Comparison of ENCODE assay signal across 22 cellular contexts in the genomic region with DNA sequence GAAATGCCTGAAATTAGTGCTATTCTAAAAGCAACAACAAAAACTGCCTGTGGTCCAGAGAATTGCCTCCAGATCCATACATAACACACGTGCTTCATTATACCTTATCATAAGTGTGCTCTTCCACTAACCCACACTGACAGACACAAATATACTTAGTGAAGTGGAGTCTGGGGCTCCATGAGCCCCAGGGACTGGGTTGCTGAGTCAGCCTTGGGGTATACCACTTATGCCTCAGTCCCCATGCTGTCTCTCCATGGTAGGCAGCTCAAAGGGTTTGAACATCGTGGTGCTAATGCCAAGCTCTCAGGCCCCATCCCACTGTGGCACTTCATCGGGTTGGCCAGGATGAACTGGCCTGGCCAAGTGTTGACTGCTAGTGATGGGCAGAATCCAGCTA. TPM values are rescaled to one million over a fixed set of nuclear protein-coding genes. Genes with fewer than 3 reads are reported as not detected.
DNase-seq lines count a peak whose midpoint lies in the region; TF ChIP-seq lines count a peak whose summit lies in the region.
"Had no signal": no experiment of that assay in that cellular context is flagged by ENCODE, and none has a peak within 500 bp of the region (broad histone marks: within the 10 kb centered on the region; RNA-seq: fewer than 3 reads in every experiment).

No MANE protein-coding gene starts in this region.

- H3K27ac Mint-ChIP-seq in endothelial cell (ENCODE audit: unreplicated experiment) (peak overlapping the region; percentile 46), neural crest cell (ENCODE audit: unreplicated experiment) (peak overlapping the region; percentile 57), glutamatergic neuron (ENCODE audit: unreplicated experiment) (no peak overlapping the region)
- H3K27ac Mint-ChIP-seq: B cell had no signal

- peak overlapping the region in 9 of 11 experiments; percentile 19 to 88 (median 77); a peak in 14 of 22 replicates for H3K27ac ChIP-seq in BLaER1 treated with 17β-estradiol and CSF1 and Interleukin-3, amounts not matched to agents 10 nM and 100 nM
- peak overlapping the region; percentile 89 for H3K27ac ChIP-seq in HL-60 (replicated peaks)
- no peak overlapping the region for H3K27ac ChIP-seq in uterus
- H3K27ac ChIP-seq: RWPE1 had no signal

- peaks cover 72% of the 10 kb centered on the region for H3K4me1 Mint-ChIP-seq in endothelial cell (ENCODE audit: unreplicated experiment)
- peaks cover 39% of the 10 kb centered on the region for H3K4me1 Mint-ChIP-seq in neural crest cell
- H3K4me1 Mint-ChIP-seq in glutamatergic neuron (ENCODE audit: low read depth, unreplicated experiment), result peaks cover 18% of the 10 kb centered on the region

- in situ Hi-C loops in KBM-7 (cut with MboI; ENCODE audit: low pct_unique_long_range_greater_than_20kb, low sequenced_read_pairs), result no loop called here

- TF ChIP-seq CTCF in HL-60 (IDR thresholded peaks at IDR 0.05; ENCODE audit: insufficient read depth, low read length), result no peak
- no peak for TF ChIP-seq CTCF in endothelial cell (IDR thresholded peaks at IDR 0.05; ENCODE audit: unreplicated experiment)
- no peak for TF ChIP-seq CTCF in neural crest cell (conservative IDR thresholded peaks at IDR 0.05)
- TF ChIP-seq CTCF in uterus (IDR thresholded peaks at IDR 0.05), result no peak
- no peak for TF ChIP-seq CTCF in glutamatergic neuron (IDR thresholded peaks at IDR 0.05; ENCODE audit: partially characterized antibody, unreplicated experiment)

- H4K20me1 ChIP-seq in BLaER1 treated with 17β-estradiol and CSF1 and Interleukin-3, amounts not matched to agents 10 nM and 100 nM, result peaks cover 0 to 72% (median 8%) of the 10 kb centered on the region in 11 experiments; a peak in 14 of 22 replicates

- peaks cover 0 to 9% (median 0%) of the 10 kb centered on the region in 11 experiments; a peak in 3 of 22 replicates for H3K9me3 ChIP-seq in BLaER1 treated with 17β-estradiol and CSF1 and Interleukin-3, amounts not matched to agents 10 nM and 100 nM (replicated peaks in 1 of 11)
- no peaks in the 10 kb centered on the region for H3K9me3 ChIP-seq in uterus
- H3K9me3 ChIP-seq: MG63 had no signal

- intact Hi-C loops in uterus (cut with DNase I; ENCODE audit: low total_unique reads), result no loop called here

- peaks cover 2% of the 10 kb centered on the region for H3K27me3 Mint-ChIP-seq in endothelial cell (ENCODE audit: unreplicated experiment)
- H3K27me3 Mint-ChIP-seq in neural crest cell (ENCODE audit: low read depth), result no peaks in the 10 kb centered on the region
- H3K27me3 Mint-ChIP-seq in glutamatergic neuron (ENCODE audit: unreplicated experiment), result no peaks in the 10 kb centered on the region
- H3K27me3 Mint-ChIP-seq: B cell had no signal

- H3K36me3 ChIP-seq in BLaER1 treated with 17β-estradiol and CSF1 and Interleukin-3, amounts not matched to agents 10 nM and 100 nM, result peaks cover 0 to 30% (median 10%) of the 10 kb centered on the region in 11 experiments; a peak in 12 of 22 replicates
- H3K36me3 ChIP-seq in H7 (replicated peaks; ENCODE audit: control insufficient read depth, insufficient read depth, low read length) (no peaks in the 10 kb centered on the region), uterus (no peaks in the 10 kb centered on the region)
- H3K36me3 ChIP-seq: MG63 had no signal

- H3K36me3 Mint-ChIP-seq in endothelial cell (ENCODE audit: low read depth, unreplicated experiment) (peaks cover 6% of the 10 kb centered on the region), neural crest cell (ENCODE audit: low read depth) (no peaks in the 10 kb centered on the region), glutamatergic neuron (ENCODE audit: unreplicated experiment) (no peaks in the 10 kb centered on the region)

- no peaks in the 10 kb centered on the region for H3K27me3 ChIP-seq in BLaER1 treated with 17β-estradiol and CSF1 and Interleukin-3, amounts not matched to agents 10 nM and 100 nM
- H3K27me3 ChIP-seq in HL-60 (ENCODE audit: insufficient read depth, poor library complexity, severe bottlenecking) (no peaks in the 10 kb centered on the region), H7 (ENCODE audit: control insufficient read depth, insufficient read depth, low read length) (no peaks in the 10 kb centered on the region), uterus (no peaks in the 10 kb centered on the region)
- H3K27me3 ChIP-seq: MG63 had no signal

- H3K4me2 ChIP-seq in BLaER1 treated with 17β-estradiol and CSF1 and Interleukin-3, amounts not matched to agents 10 nM and 100 nM, result peak overlapping the region in 7 of 11 experiments; percentile 13 to 76 (median 38); a peak in 9 of 22 replicates

- H3K4me3 Mint-ChIP-seq in endothelial cell (ENCODE audit: unreplicated experiment) (no peak overlapping the region), neural crest cell (no peak overlapping the region), glutamatergic neuron (ENCODE audit: unreplicated experiment) (no peak overlapping the region)
- H3K4me3 Mint-ChIP-seq: B cell; CD14-positive monocyte; CD8-positive, alpha-beta memory T cell had no signal

- H3K4me1 ChIP-seq in BLaER1 treated with 17β-estradiol and CSF1 and Interleukin-3, amounts not matched to agents 10 nM and 100 nM, result peaks cover 63 to 95% (median 89%) of the 10 kb centered on the region in 10 experiments
- H3K4me1 ChIP-seq in uterus, result no peaks in the 10 kb centered on the region

- TF ChIP-seq POLR2A in uterus (IDR thresholded peaks at IDR 0.05), result no peak

- peak overlapping the region in 1 of 11 experiments; percentile 9; a peak in 1 of 22 replicates for H3K9ac ChIP-seq in BLaER1 treated with 17β-estradiol and CSF1 and Interleukin-3, amounts not matched to agents 10 nM and 100 nM

- DNase-seq in HL-60 (ENCODE audit: low read depth in 1 of 2, low spot score in 1 of 2) (no peak), endothelial cell (ENCODE audit: low spot score) (no peak), neural crest cell (ENCODE audit: low read depth, low spot score) (no peak), H7 (no peak), uterus (no peak), KBM-7 (no peak), glutamatergic neuron (no peak)
- DNase-seq: CD8-positive, alpha-beta memory T cell; DMS 273 treated with DMSO at 0.1 percent for 48 hours; DMS79 treated with DMSO at 0.1 percent for 48 hours; GF-D8; KG1; MG63; NCI-H1694; NCI-H2081; NCI-H2227 treated with DMSO at 0.1 percent for 48 hours; NCI-H69; SHP77 treated with DMSO at 0.1 percent for 48 hours had no signal

- no peaks in the 10 kb centered on the region for H3K9me3 Mint-ChIP-seq in endothelial cell (ENCODE audit: unreplicated experiment)
- H3K9me3 Mint-ChIP-seq in neural crest cell, result no peaks in the 10 kb centered on the region
- H3K9me3 Mint-ChIP-seq in glutamatergic neuron (ENCODE audit: unreplicated experiment), result peaks cover 2% of the 10 kb centered on the region
- H3K9me3 Mint-ChIP-seq: CD14-positive monocyte; CD8-positive, alpha-beta memory T cell had no signal

- no peak overlapping the region for H3K4me3 ChIP-seq in BLaER1 treated with 17β-estradiol and CSF1 and Interleukin-3, amounts not matched to agents 10 nM and 100 nM
- no peak overlapping the region for H3K4me3 ChIP-seq in HL-60 (replicated peaks; ENCODE audit: insufficient read depth, low read length)
- H3K4me3 ChIP-seq in H7 (ENCODE audit: insufficient read depth, low read depth, low read length), result no peak overlapping the region
- H3K4me3 ChIP-seq in uterus, result no peak overlapping the region
- H3K4me3 ChIP-seq: MG63 had no signal

RNA-seq across cellular contexts. Expression of a gene that starts 10.8 kb away (rescaled TPM):
- total RNA-seq in endothelial cell (ENCODE audit: unreplicated experiment) (135 TPM), neural crest cell (56.7 and 62.2 TPM in 2 replicates), uterus (10 to 100 TPM; 29.7 to 76.2 (median 56.2) TPM), glutamatergic neuron (ENCODE audit: unreplicated experiment) (52.4 TPM)
- 55.6 and 58.2 TPM in 2 replicates for total RNA-seq in H7 (2014; rRNA removed; shearing (Covaris generic))

RNA-seq across cellular contexts. Expression of a gene that starts 10.9 kb away (rescaled TPM):
- total RNA-seq in endothelial cell (ENCODE audit: unreplicated experiment) (33.2 TPM), neural crest cell (50.7 and 55.6 TPM in 2 replicates), uterus (10 to 100 TPM in 3 of 4 donors, 1 to 10 TPM in 1; 2.4 to 39.2 (median 30.0) TPM), glutamatergic neuron (ENCODE audit: unreplicated experiment) (30.9 TPM)
- total RNA-seq in H7 (2014; rRNA removed; shearing (Covaris generic)), result 83.4 and 96.3 TPM in 2 replicates

Comparison
In these comparisons a context has a peak if more than half of its experiments do, and no peak if none do; other contexts are left out.
1. H3K27ac ChIP-seq: peak in BLaER1 treated with 17β-estradiol and CSF1 and Interleukin-3, amounts not matched to agents 10 nM and 100 nM (9 of 11) and HL-60 (single experiment); none in uterus (0 of 2).